16 cellular contexts compared by ENCODE assay signal in genomic region chr10:101236376-101237079, GRCh38. TPM values are rescaled to one million over a fixed set of nuclear protein-coding genes. Genes with fewer than 3 reads are reported as not detected.
DNase-seq lines count a peak whose midpoint lies in the region; ATAC-seq and TF ChIP-seq lines count a peak whose summit lies in the region.
"Had no signal": no experiment of that assay in that cellular context is flagged by ENCODE, and none has a peak within 500 bp of the region (broad histone marks: within the 10 kb centered on the region; RNA-seq: fewer than 3 reads in every experiment).

No MANE protein-coding gene starts in this region.

- no peaks in the 10 kb centered on the region for H3K9me3 Mint-ChIP-seq in activated T-cell treated with anti-CD3 and anti-CD28 coated beads, Interleukin-2, amount 50 U/mL, for 4 hours
- H3K9me3 Mint-ChIP-seq in WTC11: no peaks in the 10 kb centered on the region
- H3K9me3 Mint-ChIP-seq in stimulated activated memory B cell treated with anti-CD40 and anti-IgM and Interleukin-4, amounts not matched to agents 10 μg/mL and 1 μg/mL and 100 μg/mL, for 72 hours: no peaks in the 10 kb centered on the region
- H3K9me3 Mint-ChIP-seq: activated T-helper 2 cell treated with anti-CD3 and anti-CD28 coated beads, Interferon-gamma antibody, Interleukin-2, Interleukin-4, amounts not matched to agents 10 μg/mL and 5 μg/mL and 100 μg/mL, durations not matched to agents 14 hours and 24 hours and 36 hours had no signal

- no peak for DNase-seq in activated T-cell treated with anti-CD3 and anti-CD28 coated beads, Interleukin-2, amount 50 U/mL, for 4 hours
- DNase-seq in activated T-cell treated with anti-CD3 and anti-CD28 coated beads for 4 hours (no peak), WTC11 (ENCODE audit: low spot score) (peak; percentile 76), iPS DF 6.9 (ENCODE audit: low read depth, low spot score) (no peak), medulla oblongata (ENCODE audit: extremely low spot score) (no peak)
- DNase-seq: DND-41; mammary epithelial cell; NCI-H1105 treated with DMSO at 0.1 percent for 48 hours; NCI-H526; stimulated activated CD4-positive, alpha-beta T cell treated with anti-CD3 and anti-CD28 coated beads, Interleukin-2, amount 100 ng/mL, for 48 hours had no signal

- no peak overlapping the region for H3K27ac Mint-ChIP-seq in WTC11
- no peak overlapping the region for H3K27ac Mint-ChIP-seq in stimulated activated memory B cell treated with anti-CD40 and anti-IgM and Interleukin-4, amounts not matched to agents 10 μg/mL and 1 μg/mL and 100 μg/mL, for 72 hours
- H3K27ac Mint-ChIP-seq: activated T-helper 2 cell treated with anti-CD3 and anti-CD28 coated beads, Interferon-gamma antibody, Interleukin-2, Interleukin-4, amounts not matched to agents 10 μg/mL and 5 μg/mL and 100 μg/mL, durations not matched to agents 14 hours and 24 hours and 36 hours had no signal

- POLR2A ChIA-PET in WTC11 (lab: Charles Lee): no interaction called here

- peak overlapping the region; percentile 46 for H3K4me3 Mint-ChIP-seq in activated T-cell treated with anti-CD3 and anti-CD28 coated beads, Interleukin-2, amount 50 U/mL, for 4 hours
- H3K4me3 Mint-ChIP-seq in WTC11: peak overlapping the region; percentile 69
- H3K4me3 Mint-ChIP-seq in stimulated activated memory B cell treated with anti-CD40 and anti-IgM and Interleukin-4, amounts not matched to agents 10 μg/mL and 1 μg/mL and 100 μg/mL, for 72 hours: peak overlapping the region; percentile 65

- no peak overlapping the region for H3K27ac ChIP-seq in iPS DF 6.9 (ENCODE audit: low read length)

- TF ChIP-seq CTCF in WTC11 (IDR thresholded peaks at IDR 0.05): no peak

- peaks cover 12% of the 10 kb centered on the region for H3K4me1 Mint-ChIP-seq in activated T-cell treated with anti-CD3 and anti-CD28 coated beads, Interleukin-2, amount 50 U/mL, for 4 hours (ENCODE audit: low read depth)
- H3K4me1 Mint-ChIP-seq in WTC11: peaks cover 25% of the 10 kb centered on the region
- H3K4me1 Mint-ChIP-seq in stimulated activated memory B cell treated with anti-CD40 and anti-IgM and Interleukin-4, amounts not matched to agents 10 μg/mL and 1 μg/mL and 100 μg/mL, for 72 hours: peaks cover 29% of the 10 kb centered on the region

- peaks cover 88% of the 10 kb centered on the region for H3K27me3 ChIP-seq in iPS DF 6.9 (ENCODE audit: control insufficient read depth, insufficient read depth, low read length)

- H3K4me3 ChIP-seq in iPS DF 6.9 (ENCODE audit: low read length): peak overlapping the region; percentile 13; the same call in 1 of the 2 replicates

- WGBS in iPS DF 6.9 (ENCODE audit: insufficient coverage, insufficient read length): no CpG with 5 or more reads among the region's 47 CpGs

- H3K27me3 Mint-ChIP-seq in activated T-cell treated with anti-CD3 and anti-CD28 coated beads, Interleukin-2, amount 50 U/mL, for 4 hours (ENCODE audit: low read depth): peaks cover 87% of the 10 kb centered on the region
- H3K27me3 Mint-ChIP-seq in WTC11 (ENCODE audit: low read depth): peaks cover 100% of the 10 kb centered on the region
- H3K27me3 Mint-ChIP-seq in stimulated activated memory B cell treated with anti-CD40 and anti-IgM and Interleukin-4, amounts not matched to agents 10 μg/mL and 1 μg/mL and 100 μg/mL, for 72 hours: peaks cover 90% of the 10 kb centered on the region

- no peak for ATAC-seq in activated T-cell treated with anti-CD3 and anti-CD28 coated beads, Interleukin-2, amount 50 U/mL, for 4 hours
- ATAC-seq in WTC11 (peak; percentile 43), HG02840 (IDR thresholded peaks at IDR 0.05; ENCODE audit: low FRiP score, unreplicated experiment) (no peak), HG03521 (IDR thresholded peaks at IDR 0.05; ENCODE audit: unreplicated experiment) (no peak)
- no peak for ATAC-seq in stimulated activated memory B cell treated with anti-CD40 and anti-IgM and Interleukin-4, amounts not matched to agents 10 μg/mL and 1 μg/mL and 100 μg/mL, for 72 hours

- H3K9me3 ChIP-seq in iPS DF 6.9 (ENCODE audit: control insufficient read depth, insufficient read depth, low read length): no peaks in the 10 kb centered on the region

- CTCF ChIA-PET in WTC11 (lab: Charles Lee): interaction anchor here (0.6 to 7.9 kb wide), 21 partner anchors 8 to 333 kb away, joined by 3 to 108 read pairs (median 7); no protein-coding TSS in a partner anchor

- no peaks in the 10 kb centered on the region for H3K36me3 Mint-ChIP-seq in activated T-cell treated with anti-CD3 and anti-CD28 coated beads, Interleukin-2, amount 50 U/mL, for 4 hours (ENCODE audit: insufficient read depth)
- H3K36me3 Mint-ChIP-seq in WTC11: no peaks in the 10 kb centered on the region
- no peaks in the 10 kb centered on the region for H3K36me3 Mint-ChIP-seq in stimulated activated memory B cell treated with anti-CD40 and anti-IgM and Interleukin-4, amounts not matched to agents 10 μg/mL and 1 μg/mL and 100 μg/mL, for 72 hours

- H3K36me3 ChIP-seq in iPS DF 6.9 (ENCODE audit: control insufficient read depth, insufficient read depth, low read length): no peaks in the 10 kb centered on the region

- no peaks in the 10 kb centered on the region for H3K4me1 ChIP-seq in iPS DF 6.9 (ENCODE audit: control insufficient read depth, insufficient read depth, low read length)

TF ChIP-seq in WTC11, 78 proteins besides CTCF, POLR2A, EP300 and RAD21 (continues in another document):
- TF ChIP-seq PRRX2 (CRISPR knock-in tag; IDR thresholded peaks at IDR 0.05) (no peak), SMAD4 (CRISPR knock-in tag; IDR thresholded peaks at IDR 0.05) (no peak), NFYB (CRISPR knock-in tag; conservative IDR thresholded peaks at IDR 0.05; ENCODE audit: low read depth) (no peak), GTF2I (CRISPR knock-in tag; conservative IDR thresholded peaks at IDR 0.05) (no peak), JUN (CRISPR knock-in tag; IDR thresholded peaks at IDR 0.05) (peak; percentile 18; the same call in 1 of the 2 replicates), E2F4 (CRISPR knock-in tag; IDR thresholded peaks at IDR 0.05; ENCODE audit: borderline replicate concordance, low read depth) (no peak), PRDM15 (CRISPR knock-in tag; IDR thresholded peaks at IDR 0.05) (peak; percentile 76), CREM (CRISPR knock-in tag; IDR thresholded peaks at IDR 0.05) (no peak), ETV6 (CRISPR knock-in tag; IDR thresholded peaks at IDR 0.05) (no peak), MYBL2 (CRISPR knock-in tag; IDR thresholded peaks at IDR 0.05) (no peak), SP1 (CRISPR knock-in tag; conservative IDR thresholded peaks at IDR 0.05) (0 out of 2 replicates have a peak, but pooled peaks have one; percentile 19), RORB (CRISPR knock-in tag; IDR thresholded peaks at IDR 0.05) (no peak), FOXJ3 (CRISPR knock-in tag; IDR thresholded peaks at IDR 0.05; ENCODE audit: borderline replicate concordance) (no peak), USF1 (CRISPR knock-in tag; IDR thresholded peaks at IDR 0.05) (no peak), ZNF423 (CRISPR knock-in tag; IDR thresholded peaks at IDR 0.05) (peak; percentile 24; the same call in 1 of the 2 replicates), FOXP1 (CRISPR knock-in tag; IDR thresholded peaks at IDR 0.05; ENCODE audit: borderline replicate concordance) (0 out of 2 replicates have a peak, but pooled peaks have one; percentile 26), FOXK1 (CRISPR knock-in tag; IDR thresholded peaks at IDR 0.05) (no peak), ZNF121 (CRISPR knock-in tag; IDR thresholded peaks at IDR 0.05) (no peak), ATF1 (CRISPR knock-in tag; IDR thresholded peaks at IDR 0.05) (no peak), NR2C2 (CRISPR knock-in tag; IDR thresholded peaks at IDR 0.05) (no peak)

RNA-seq across cellular contexts. Expression of gene LBX1, which starts 7.3 kb away (rescaled TPM):
- not detected for total RNA-seq in activated T-cell treated with anti-CD3 and anti-CD28 coated beads, Interleukin-2, amount 50 U/mL, for 4 hours
- not detected in 3 replicates for total RNA-seq in WTC11 (2021)
- total RNA-seq: activated T-helper 2 cell treated with anti-CD3 and anti-CD28 coated beads, Interferon-gamma antibody, Interleukin-2, Interleukin-4, amounts not matched to agents 10 μg/mL and 5 μg/mL and 100 μg/mL, durations not matched to agents 14 hours and 24 hours and 36 hours; frontal cortex; mammary epithelial cell; progenitor cell of endocrine pancreas had no signal
